9 cellular contexts compared by ENCODE assay signal in genomic region chr1:234605493-234605982, GRCh38. TPM values are rescaled to one million over a fixed set of nuclear protein-coding genes. Genes with fewer than 3 reads are reported as not detected.
A peak's percentile ranks its signal among the peaks of the same experiment; 100 is the strongest.
DNase-seq lines count a peak whose midpoint lies in the region; ATAC-seq, FAIRE-seq and TF ChIP-seq lines count a peak whose summit lies in the region.
"Had no signal": no experiment of that assay in that cellular context is flagged by ENCODE, and none has a peak within 500 bp of the region (broad histone marks: within the 10 kb centered on the region; RNA-seq: fewer than 3 reads in every experiment).

No MANE protein-coding gene starts in this region.

- H3K79me2 ChIP-seq in HepG2 (ENCODE audit: insufficient read depth, low read length), result peaks cover 76% of the 10 kb centered on the region

- ATAC-seq in activated T-cell treated with anti-CD3 and anti-CD28 coated beads, Interleukin-2, amount 50 U/mL, for 4 hours, result no peak
- ATAC-seq in HepG2 (no peak), GM19324 (IDR thresholded peaks at IDR 0.05; ENCODE audit: low FRiP score, unreplicated experiment) (no peak)

- TF ChIP-seq EP300 in HepG2 (IDR thresholded peaks at IDR 0.05; ENCODE audit: low read depth in 2 of 2, low read length in 2 of 2), result no peak
- TF ChIP-seq EP300 in HepG2 (CRISPR knock-in tag; IDR thresholded peaks at IDR 0.05; ENCODE audit: borderline replicate concordance), result no peak

- no TSS peak for BruUV-seq in HepG2 (replicated peaks; lab: Mats Ljungman, UMichigan)

- H3K4me1 Mint-ChIP-seq in activated T-cell treated with anti-CD3 and anti-CD28 coated beads, Interleukin-2, amount 50 U/mL, for 4 hours (ENCODE audit: low read depth), result peaks cover 64% of the 10 kb centered on the region

- no peak for FAIRE-seq in HepG2 (lab: Jason Lieb, UNC)

- no peaks in the 10 kb centered on the region for H3K27me3 Mint-ChIP-seq in activated T-cell treated with anti-CD3 and anti-CD28 coated beads, Interleukin-2, amount 50 U/mL, for 4 hours (ENCODE audit: low read depth)

- peaks cover 43% of the 10 kb centered on the region for H3K36me3 Mint-ChIP-seq in activated T-cell treated with anti-CD3 and anti-CD28 coated beads, Interleukin-2, amount 50 U/mL, for 4 hours (ENCODE audit: insufficient read depth)

- H3K27ac ChIP-seq in angular gyrus (ENCODE audit: low read depth, low read length), result peak overlapping the region; percentile 95
- H3K27ac ChIP-seq in HepG2 (ENCODE audit: extremely low read length, insufficient read depth, low read length), result peak overlapping the region; percentile 100
- H3K27ac ChIP-seq in thyroid gland, result peak overlapping the region; percentile 99 to 100 (median 100)

- no peak overlapping the region for H2AFZ ChIP-seq in HepG2 (ENCODE audit: low read length)

- 3% methylated on average over 1 of the region's 1 CpG for WGBS in HepG2 (ENCODE audit: low lambda C conversion rate)
- 2 to 7% methylated on average over 1 of the region's 1 CpG for WGBS in thyroid gland, 2 donors

- H3K36me3 ChIP-seq in HepG2 (replicated peaks in 1 of 2; ENCODE audit: control insufficient read depth in 1 of 2, insufficient read depth in 2 of 2, low read length in 2 of 2) (peaks cover 5 to 13% of the 10 kb centered on the region in 2 experiments), thyroid gland (peaks cover 18 to 27% of the 10 kb centered on the region in 2 donors)

- POLR2A ChIA-PET in HepG2 (lab: Yijun Ruan, JAX), result interaction anchor here (0.9 to 4.5 kb wide), 18 partner anchors 7 to 479 kb away, joined by 3 to 190 read pairs (median 10); no protein-coding TSS in a partner anchor

- H3K9ac ChIP-seq in HepG2 (ENCODE audit: insufficient read depth, low read depth, low read length), result peak overlapping the region; percentile 97

- in situ Hi-C loops in HepG2 (cut with HindIII; ENCODE audit: extremely low pct_ligation_motif_present, low pct_unique_long_range_greater_than_20kb), result no loop called here

- H3K9me3 ChIP-seq in HepG2 (ENCODE audit: low read length), result no peaks in the 10 kb centered on the region
- H3K9me3 ChIP-seq in thyroid gland, result no peaks in the 10 kb centered on the region

- no peaks in the 10 kb centered on the region for H3K9me3 Mint-ChIP-seq in activated T-cell treated with anti-CD3 and anti-CD28 coated beads, Interleukin-2, amount 50 U/mL, for 4 hours

- intact Hi-C loops in HepG2 (cut with micrococcal nuclease; ENCODE audit: unreplicated experiment) (loop anchor here (10.0 kb wide), 1 partner anchor 209 kb away; no protein-coding TSS in a partner anchor), thyroid gland (cut with DNase I) (loop anchor here (5.0 kb wide), 3 partner anchors 68 to 317 kb away; no protein-coding TSS in a partner anchor)

- H3K27me3 ChIP-seq in HepG2 (ENCODE audit: control insufficient read depth in 1 of 2, insufficient read depth in 2 of 2, low read length in 2 of 2) (no peaks in the 10 kb centered on the region; a peak in 2 of 5 replicates), thyroid gland (no peaks in the 10 kb centered on the region)

- H3K4me2 ChIP-seq in HepG2 (ENCODE audit: low read depth, low read length), result peak overlapping the region; percentile 85

- CTCF ChIA-PET in HepG2 (lab: Yijun Ruan, JAX; ENCODE audit: low intra/inter-chr PET ratio, low total read pairs), result no interaction called here

- H4K20me1 ChIP-seq in HepG2 (ENCODE audit: insufficient read depth, low read length), result peaks cover 9% of the 10 kb centered on the region; the same call in 1 of the 2 replicates

- TF ChIP-seq CTCF in HepG2 (CRISPR knock-in tag; IDR thresholded peaks at IDR 0.05) (no peak), thyroid gland (IDR thresholded peaks at IDR 0.05) (no peak)

- TF ChIP-seq POLR2A in HepG2 (IDR thresholded peaks at IDR 0.05; ENCODE audit: insufficient read depth in 1 of 2, low read depth in 2 of 2, low read length in 2 of 2) (no peak; a peak in 1 of 4 replicates), thyroid gland (IDR thresholded peaks at IDR 0.05) (no peak)

- no peak for TF ChIP-seq RAD21 in HepG2 (CRISPR knock-in tag; IDR thresholded peaks at IDR 0.05)

- peak overlapping the region; percentile 95 for H3K4me3 Mint-ChIP-seq in activated T-cell treated with anti-CD3 and anti-CD28 coated beads, Interleukin-2, amount 50 U/mL, for 4 hours

- H3K4me1 ChIP-seq in HepG2 (ENCODE audit: insufficient read depth, low read length) (peaks cover 26% of the 10 kb centered on the region), thyroid gland (peaks cover 31 to 36% of the 10 kb centered on the region in 2 donors)

- no peak for DNase-seq in activated T-cell treated with anti-CD3 and anti-CD28 coated beads, Interleukin-2, amount 50 U/mL, for 4 hours
- DNase-seq in activated T-cell treated with anti-CD3 and anti-CD28 coated beads for 4 hours (no peak), HepG2 (ENCODE audit: low spot score) (no peak), thyroid gland (no peak), epidermal melanocyte (ENCODE audit: insufficient read length, low spot score) (no peak)
- no peak for DNase-seq in activated CD4-positive, alpha-beta T cell treated with anti-CD3 and anti-CD28 coated beads, Interleukin-2, amount 50 U/mL, for 48 hours
- DNase-seq: NCI-H1048 had no signal

- H3K4me3 ChIP-seq in HepG2 (replicated peaks in 1 of 3; ENCODE audit: insufficient read depth in 1 of 3, low read depth in 2 of 3, low read length in 3 of 3), result peak overlapping the region; percentile 87 to 91 (median 89)
- peak overlapping the region in 2 of 3 donors; percentile 28 to 88 for H3K4me3 ChIP-seq in thyroid gland (replicated peaks in 1 of 3)

TF ChIP-seq in HepG2, 621 proteins besides CTCF, POLR2A, EP300 and RAD21 (continues in another document):
- no peak for TF ChIP-seq ZMAT3 (CRISPR knock-in tag; conservative IDR thresholded peaks at IDR 0.05)
- TF ChIP-seq ZNF251 (CRISPR knock-in tag; IDR thresholded peaks at IDR 0.05), result no peak
- TF ChIP-seq ARID2 (CRISPR knock-in tag; IDR thresholded peaks at IDR 0.05; ENCODE audit: borderline replicate concordance), result peak; percentile 8; the same call in 1 of the 2 replicates
- TF ChIP-seq AGO2 (optimal IDR thresholded peaks at IDR 0.05; ENCODE audit: low read depth, low read length), result peak; percentile 72
- TF ChIP-seq HDAC6 (IDR thresholded peaks at IDR 0.05; ENCODE audit: low read depth, low read length), result peak; percentile 90; the same call in 1 of the 2 replicates
- no peak for TF ChIP-seq ATF6 (CRISPR knock-in tag; conservative IDR thresholded peaks at IDR 0.05)
- no peak for TF ChIP-seq ZNF747 (CRISPR knock-in tag; IDR thresholded peaks at IDR 0.05; ENCODE audit: borderline replicate concordance)
- TF ChIP-seq ZBTB26 (CRISPR knock-in tag; IDR thresholded peaks at IDR 0.05; ENCODE audit: borderline replicate concordance), result no peak
- TF ChIP-seq SRSF4 (IDR thresholded peaks at IDR 0.05; ENCODE audit: low read depth, low read length, poor library complexity, severe bottlenecking), result peak; percentile 9

RNA-seq across cellular contexts. Expression of gene IRF2BP2, which starts 4.4 kb away (rescaled TPM):
- total RNA-seq in activated T-cell treated with anti-CD3 and anti-CD28 coated beads, Interleukin-2, amount 50 U/mL, for 4 hours, result 10 to 100 TPM; 69.3 to 86.1 (median 75.2) TPM
- total RNA-seq in HepG2 (2016; rRNA removed; fragmentation: Illumina TruSeq; extraction: Trizol) (127 and 147 TPM in 2 replicates), thyroid gland (100 to 1,000 TPM; 106 to 125 (median 115) TPM)
- 25.1 and 26.8 TPM in 2 replicates for total RNA-seq in HepG2 (2016; cell fraction: cytosol; rRNA removed; fragmentation: Illumina TruSeq; extraction: Trizol; ENCODE audit: low read depth)
- total RNA-seq in HepG2 (2016; cell fraction: insoluble cytoplasmic fraction; rRNA removed; fragmentation: Illumina TruSeq; extraction: Trizol), result 104 and 154 TPM in 2 replicates
- 85.2 and 85.5 TPM in 2 replicates for total RNA-seq in HepG2 (2016; cell fraction: membrane; rRNA removed; fragmentation: Illumina TruSeq; extraction: Trizol)
- total RNA-seq in HepG2 (2016; cell fraction: nucleus; rRNA removed; fragmentation: Illumina TruSeq; extraction: Trizol), result 132 and 141 TPM in 2 replicates
- 140 and 180 TPM in 2 replicates for polyA plus RNA-seq in HepG2 (2011; rRNA removed)
- polyA plus RNA-seq in HepG2 (2011; cell fraction: cytosol; rRNA removed), result 82.1 and 111 TPM in 2 replicates
- polyA plus RNA-seq in HepG2 (2011; cell fraction: nucleus; rRNA removed), result 491 and 557 TPM in 2 replicates
- 136 and 153 TPM in 2 replicates for polyA plus RNA-seq in HepG2 (2012)
- 22.4 and 23.1 TPM in 2 replicates for polyA plus RNA-seq in HepG2 (2016; cell fraction: cytosol; fragmentation: Illumina TruSeq; extraction: Trizol; ENCODE audit: low read depth)
- polyA plus RNA-seq in HepG2 (2016; cell fraction: insoluble cytoplasmic fraction; fragmentation: Illumina TruSeq; extraction: Trizol; ENCODE audit: low read depth), result 127 and 168 TPM in 2 replicates
- 58.5 and 65.6 TPM in 2 replicates for polyA plus RNA-seq in HepG2 (2016; cell fraction: membrane; fragmentation: Illumina TruSeq; extraction: Trizol; ENCODE audit: low read depth)
- 293 and 322 TPM in 2 replicates for polyA plus RNA-seq in HepG2 (2016; cell fraction: nucleus; fragmentation: Illumina TruSeq; extraction: Trizol; ENCODE audit: insufficient read depth, low read depth)
- polyA minus RNA-seq in HepG2 (2011; rRNA and poly(A)+ RNA removed; ENCODE audit: low replicate concordance), result 43.4 and 196 TPM in 2 replicates
- 155 and 170 TPM in 2 replicates for polyA minus RNA-seq in HepG2 (2011; cell fraction: cytosol; rRNA and poly(A)+ RNA removed)
- polyA minus RNA-seq in HepG2 (2011; cell fraction: nucleus; rRNA and poly(A)+ RNA removed), result 115 and 118 TPM in 2 replicates
